In genomic region chr2:68172990-68173715, GRCh38 we compare ENCODE assay signal across 1 cellular context.
TF ChIP-seq lines count a peak whose summit lies in the region.

No MANE protein-coding gene starts in this region.

TF ChIP-seq in GM12878, 131 proteins besides CTCF, POLR2A, EP300 and RAD21:
- TF ChIP-seq PKNOX1 (IDR thresholded peaks at IDR 0.05): peak; percentile 38; the same call in 1 of the 2 replicates
- TF ChIP-seq JUND (IDR thresholded peaks at IDR 0.05; ENCODE audit: low read depth, low read length): no peak
